Comparison of ENCODE assay signal across 16 cellular contexts in the genomic region with DNA sequence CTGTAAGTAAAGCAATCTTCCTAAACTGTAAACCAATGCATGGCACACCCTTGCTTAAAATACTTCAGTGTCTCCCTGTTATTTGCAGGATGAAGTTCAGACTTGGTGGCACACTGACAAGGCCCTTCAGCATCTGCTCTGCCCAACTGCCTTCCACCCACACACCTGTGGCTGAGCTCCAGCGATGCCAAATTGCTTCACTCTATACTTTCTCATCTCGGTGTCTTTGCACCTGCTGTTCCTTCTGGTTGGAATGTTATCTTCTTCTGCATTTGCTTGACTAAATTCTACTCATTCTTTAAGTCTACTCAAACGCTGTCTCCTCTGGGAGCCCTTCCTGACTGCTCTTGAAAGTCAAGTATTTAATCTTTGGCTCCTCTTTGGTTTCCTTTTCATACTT.
A peak's percentile ranks its signal among the peaks of the same experiment; 100 is the strongest.
DNase-seq lines count a peak whose midpoint lies in the region; ATAC-seq and TF ChIP-seq lines count a peak whose summit lies in the region.
"Had no signal": no experiment of that assay in that cellular context is flagged by ENCODE, and none has a peak within 500 bp of the region (broad histone marks: within the 10 kb centered on the region; RNA-seq: fewer than 3 reads in every experiment).

No MANE protein-coding gene starts in this region.

- CTCF ChIA-PET in activated CD4-positive, alpha-beta T cell treated with anti-CD3 and anti-CD28 coated beads for 36 hours (lab: Charles Lee): interaction anchor here (0.6 to 1.0 kb wide), 2 partner anchors 9 to 875 kb away, joined by 3 read pairs; no protein-coding TSS in a partner anchor

- peak; percentile 44 for DNase-seq in activated CD4-positive, alpha-beta T cell treated with anti-CD3 and anti-CD28 coated beads for 36 hours
- no peak for DNase-seq in activated CD4-positive, alpha-beta T cell treated with anti-CD3 and anti-CD28 coated beads, Interleukin-2, amount 50 U/mL, for 1 hour
- DNase-seq in dorsolateral prefrontal cortex (peak in 6 of 10 donors; percentile 13 to 54 (median 48)), endothelial cell (ENCODE audit: low spot score) (no peak), DMS153 treated with DMSO at 0.1 percent for 48 hours (lab: John Stamatoyannopoulos, UW; ENCODE audit: unreplicated experiment) (no peak)
- DNase-seq: activated CD8-positive, alpha-beta memory T cell treated with anti-CD3 and anti-CD28 coated beads for 24 hours; activated naive CD4-positive, alpha-beta T cell treated with anti-CD3 and anti-CD28 coated beads, Interleukin-2, amount 10 ng/mL, durations not matched to agents 7 days and 5 days; Caco-2; erythroblast; heart right ventricle; left cardiac atrium; transverse colon had no signal

- no peak overlapping the region for H3K9ac ChIP-seq in skeletal muscle satellite cell (ENCODE audit: low read depth, low read length)

- H3K36me3 ChIP-seq in KOPT-K1 (ENCODE audit: insufficient read depth, low read length): peaks cover 45% of the 10 kb centered on the region
- peaks cover 24% of the 10 kb centered on the region for H3K36me3 ChIP-seq in skeletal muscle satellite cell (ENCODE audit: insufficient read depth, low read length)
- H3K36me3 ChIP-seq: heart right ventricle, transverse colon had no signal

- H3K4me3 ChIP-seq in dorsolateral prefrontal cortex (no peak overlapping the region), skeletal muscle satellite cell (ENCODE audit: low read length) (no peak overlapping the region)
- H3K4me3 ChIP-seq: heart right ventricle, transverse colon had no signal

- H3K27ac ChIP-seq in KOPT-K1 (ENCODE audit: low read depth, low read length, poor library complexity, severe bottlenecking) (peak overlapping the region; percentile 24), dorsolateral prefrontal cortex (peak overlapping the region in 40 of 59 donors; percentile 5 to 97 (median 86))
- H3K27ac ChIP-seq: transverse colon had no signal

- peaks cover 53% of the 10 kb centered on the region for H3K4me1 ChIP-seq in skeletal muscle satellite cell (ENCODE audit: control insufficient read depth, insufficient read depth, low read length)
- H3K4me1 ChIP-seq: Caco-2 had no signal

- no peak overlapping the region for H3K27ac Mint-ChIP-seq in activated CD4-positive, alpha-beta T cell treated with anti-CD3 and anti-CD28 coated beads for 36 hours
- H3K27ac Mint-ChIP-seq in endothelial cell (ENCODE audit: unreplicated experiment): no peak overlapping the region
- H3K27ac Mint-ChIP-seq: activated naive CD4-positive, alpha-beta T cell treated with anti-CD3 and anti-CD28 coated beads, Interleukin-2, amount 10 ng/mL, durations not matched to agents 7 days and 5 days had no signal

- H3K4me2 ChIP-seq in skeletal muscle satellite cell (ENCODE audit: low read length): peak overlapping the region; percentile 54

- POLR2A ChIA-PET in activated CD4-positive, alpha-beta T cell treated with anti-CD3 and anti-CD28 coated beads for 36 hours (lab: Charles Lee): no interaction called here

- peak; percentile 35 for ATAC-seq in activated CD4-positive, alpha-beta T cell treated with anti-CD3 and anti-CD28 coated beads for 36 hours
- ATAC-seq in HG02870 (IDR thresholded peaks at IDR 0.05; ENCODE audit: unreplicated experiment): no peak
- ATAC-seq: heart right ventricle had no signal

- peaks cover 34% of the 10 kb centered on the region for H3K4me1 Mint-ChIP-seq in activated CD4-positive, alpha-beta T cell treated with anti-CD3 and anti-CD28 coated beads for 36 hours
- no peaks in the 10 kb centered on the region for H3K4me1 Mint-ChIP-seq in endothelial cell (ENCODE audit: unreplicated experiment)

- H3K27me3 ChIP-seq in dorsolateral prefrontal cortex (no peaks in the 10 kb centered on the region), skeletal muscle satellite cell (ENCODE audit: control insufficient read depth, insufficient read depth, low read length) (no peaks in the 10 kb centered on the region)
- H3K27me3 ChIP-seq: heart right ventricle, transverse colon had no signal

- no peaks in the 10 kb centered on the region for H3K27me3 Mint-ChIP-seq in activated CD4-positive, alpha-beta T cell treated with anti-CD3 and anti-CD28 coated beads for 36 hours
- no peaks in the 10 kb centered on the region for H3K27me3 Mint-ChIP-seq in endothelial cell (ENCODE audit: unreplicated experiment)
- H3K27me3 Mint-ChIP-seq: activated naive CD4-positive, alpha-beta T cell treated with anti-CD3 and anti-CD28 coated beads, Interleukin-2, amount 10 ng/mL, durations not matched to agents 7 days and 5 days; central memory CD8-positive, alpha-beta T cell had no signal

- intact Hi-C loops in activated CD4-positive, alpha-beta T cell treated with anti-CD3 and anti-CD28 coated beads for 36 hours (cut with DNase I, micrococcal nuclease): loop anchor here (1.0 to 5.0 kb wide), 9 partner anchors 9 to 447 kb away; partner anchors contain the start of gene SUPT3H (in 1 of the 2)
- intact Hi-C loops in dorsolateral prefrontal cortex (cut with DNase I): loop anchor here in 1 of 2 donors (5.0 kb wide), 1 partner anchor 100 kb away; the partner anchor contains the start of gene SUPT3H

- no peaks in the 10 kb centered on the region for H3K9me3 ChIP-seq in KOPT-K1 (ENCODE audit: insufficient read depth, low read length, poor library complexity, severe bottlenecking)
- no peaks in the 10 kb centered on the region for H3K9me3 ChIP-seq in skeletal muscle satellite cell (replicated peaks; ENCODE audit: low read length)
- H3K9me3 ChIP-seq: Caco-2, heart right ventricle, transverse colon had no signal

- H3K4me3 Mint-ChIP-seq in activated CD4-positive, alpha-beta T cell treated with anti-CD3 and anti-CD28 coated beads for 36 hours: no peak overlapping the region
- H3K4me3 Mint-ChIP-seq in endothelial cell (ENCODE audit: unreplicated experiment): no peak overlapping the region
- H3K4me3 Mint-ChIP-seq: activated naive CD4-positive, alpha-beta T cell treated with anti-CD3 and anti-CD28 coated beads, Interleukin-2, amount 10 ng/mL, durations not matched to agents 7 days and 5 days; central memory CD8-positive, alpha-beta T cell had no signal

- peaks cover 16% of the 10 kb centered on the region for H3K36me3 Mint-ChIP-seq in activated CD4-positive, alpha-beta T cell treated with anti-CD3 and anti-CD28 coated beads for 36 hours (ENCODE audit: low read depth)
- no peaks in the 10 kb centered on the region for H3K36me3 Mint-ChIP-seq in endothelial cell (ENCODE audit: low read depth, unreplicated experiment)
- H3K36me3 Mint-ChIP-seq: activated naive CD4-positive, alpha-beta T cell treated with anti-CD3 and anti-CD28 coated beads, Interleukin-2, amount 10 ng/mL, durations not matched to agents 7 days and 5 days had no signal

- TF ChIP-seq CTCF in dorsolateral prefrontal cortex (IDR thresholded peaks at IDR 0.05 in 54 of 56, conservative IDR thresholded peaks at IDR 0.05 in 2 of 56; ENCODE audit: low read depth in 1 of 56, partially characterized antibody in 56 of 56): no peak
- no peak for TF ChIP-seq CTCF in endothelial cell (IDR thresholded peaks at IDR 0.05; ENCODE audit: unreplicated experiment)

- H3K9me3 Mint-ChIP-seq in activated CD4-positive, alpha-beta T cell treated with anti-CD3 and anti-CD28 coated beads for 36 hours (ENCODE audit: low read depth): no peaks in the 10 kb centered on the region
- H3K9me3 Mint-ChIP-seq in endothelial cell (ENCODE audit: unreplicated experiment): no peaks in the 10 kb centered on the region
- H3K9me3 Mint-ChIP-seq: activated naive CD4-positive, alpha-beta T cell treated with anti-CD3 and anti-CD28 coated beads, Interleukin-2, amount 10 ng/mL, durations not matched to agents 7 days and 5 days; central memory CD8-positive, alpha-beta T cell had no signal

Comparison
In these comparisons a context has a peak if more than half of its experiments do, and no peak if none do; other contexts are left out.
1. DNase-seq: peak in activated CD4-positive, alpha-beta T cell treated with anti-CD3 and anti-CD28 coated beads for 36 hours (single experiment) and dorsolateral prefrontal cortex (6 of 10); none in activated CD4-positive, alpha-beta T cell treated with anti-CD3 and anti-CD28 coated beads, Interleukin-2, amount 50 U/mL, for 1 hour (single experiment), endothelial cell (single experiment) and DMS153 treated with DMSO at 0.1 percent for 48 hours (single experiment).